18 cellular contexts compared by ENCODE assay signal in genomic region chr15:71669688-71670087, GRCh38.
DNase-seq lines count a peak whose midpoint lies in the region; TF ChIP-seq lines count a peak whose summit lies in the region.
"Had no signal": no experiment of that assay in that cellular context is flagged by ENCODE, and none has a peak within 500 bp of the region (broad histone marks: within the 10 kb centered on the region; RNA-seq: fewer than 3 reads in every experiment).

No MANE protein-coding gene starts in this region.

- TF ChIP-seq POLR2A in vagina (IDR thresholded peaks at IDR 0.05), result no peak

- intact Hi-C loops in vagina (cut with DNase I), result no loop called here

- TF ChIP-seq EP300 in SK-N-SH (IDR thresholded peaks at IDR 0.05; ENCODE audit: borderline replicate concordance in 1 of 2, low read depth in 1 of 2, low read length in 1 of 2), result peak in 1 of 2 experiments; percentile 43; a peak in 1 of 4 replicates

- POLR2A ChIA-PET in SK-N-SH (lab: Yijun Ruan, JAX), result no interaction called here

- no peak for TF ChIP-seq CTCF in SK-N-SH (IDR thresholded peaks at IDR 0.05)
- no peak for TF ChIP-seq CTCF in vagina (IDR thresholded peaks at IDR 0.05)

- DNase-seq in SK-N-SH (peak; percentile 30), amniotic epithelial cell (ENCODE audit: low read depth) (peak; percentile 88), left kidney (ENCODE audit: low read depth, low spot score) (peak; percentile 17), vagina (ENCODE audit: extremely low spot score in 2 of 2) (peak in 1 of 2 donors; percentile 5), caudate nucleus (lab: John Stamatoyannopoulos, UW) (no peak), DMS79 treated with DMSO at 0.1 percent for 48 hours (lab: John Stamatoyannopoulos, UW) (no peak), SHP77 treated with DMSO at 0.1 percent for 48 hours (lab: John Stamatoyannopoulos, UW) (no peak)
- DNase-seq: ACHN; BE2C; C1 segment of cervical spinal cord; CD4-positive, CD25-positive, alpha-beta regulatory T cell; CD8-positive, alpha-beta memory T cell; COR-L47; DMS 273 treated with DMSO at 0.1 percent for 48 hours; DMS53; H7; HFFc6 had no signal

- H3K27me3 ChIP-seq in SK-N-SH (ENCODE audit: insufficient read depth) (no peaks in the 10 kb centered on the region), vagina (no peaks in the 10 kb centered on the region)

- H3K36me3 ChIP-seq in SK-N-SH (replicated peaks in 1 of 2; ENCODE audit: control insufficient read depth in 1 of 2, insufficient read depth in 2 of 2, low read length in 1 of 2) (peaks cover 0 to 10% of the 10 kb centered on the region in 2 experiments), vagina (no peaks in the 10 kb centered on the region)
- H3K36me3 ChIP-seq: BE2C had no signal

- no peak for TF ChIP-seq RAD21 in SK-N-SH (IDR thresholded peaks at IDR 0.05; ENCODE audit: low read length)

- H3K4me3 ChIP-seq in SK-N-SH (ENCODE audit: low read depth in 2 of 2, low read length in 1 of 2), result no peak overlapping the region
- no peak overlapping the region for H3K4me3 ChIP-seq in vagina
- H3K4me3 ChIP-seq: GM23338 had no signal

- no peaks in the 10 kb centered on the region for H4K20me1 ChIP-seq in SK-N-SH (ENCODE audit: insufficient read depth)

- H2AFZ ChIP-seq in SK-N-SH (ENCODE audit: low read depth), result no peak overlapping the region
- H2AFZ ChIP-seq: GM23338 had no signal

- H3K27ac ChIP-seq in SK-N-SH (ENCODE audit: low read depth in 2 of 2, low read length in 1 of 2), result peak overlapping the region; percentile 32 to 67; a peak in 2 of 4 replicates
- H3K27ac ChIP-seq in vagina, result peak overlapping the region; percentile 10
- no peak overlapping the region for H3K27ac ChIP-seq in caudate nucleus (ENCODE audit: low read depth, low read length)

- H3K9ac ChIP-seq in SK-N-SH, result no peak overlapping the region

- peaks cover 14% of the 10 kb centered on the region for H3F3A ChIP-seq in SK-N-SH (replicated peaks; ENCODE audit: insufficient read depth)

- no peaks in the 10 kb centered on the region for H3K9me2 ChIP-seq in SK-N-SH

- WGBS in SK-N-SH (ENCODE audit: low lambda C conversion rate), result 19% methylated on average over 4 of the region's 4 CpGs

- 0 out of 2 replicates have a peak, but pooled peaks cover 5% of the 10 kb centered on the region for H3K79me2 ChIP-seq in SK-N-SH (ENCODE audit: insufficient read depth)

- CTCF ChIA-PET in SK-N-SH (lab: Yijun Ruan, JAX), result no interaction called here

- H3K4me2 ChIP-seq in SK-N-SH, result peak overlapping the region; percentile 17; the same call in 1 of the 2 replicates
- H3K4me2 ChIP-seq: GM23338 had no signal

- H3K4me1 ChIP-seq in SK-N-SH (ENCODE audit: control insufficient read depth in 1 of 2, insufficient read depth in 2 of 2, low read depth in 1 of 2, low read length in 1 of 2) (peaks cover 0 to 3% of the 10 kb centered on the region in 2 experiments; a peak in 2 of 4 replicates), vagina (peaks cover 12% of the 10 kb centered on the region)
- H3K4me1 ChIP-seq: BE2C had no signal

- peaks cover 4% of the 10 kb centered on the region for H3K9me3 ChIP-seq in SK-N-SH
- H3K9me3 ChIP-seq in vagina, result no peaks in the 10 kb centered on the region
- H3K9me3 ChIP-seq: BE2C had no signal

TF ChIP-seq in SK-N-SH, 30 proteins besides CTCF, POLR2A, EP300 and RAD21:
- no peak for TF ChIP-seq RXRA (IDR thresholded peaks at IDR 0.05; ENCODE audit: borderline replicate concordance, low read depth)
- peak; percentile 56 for TF ChIP-seq PBX3 (IDR thresholded peaks at IDR 0.05)
- TF ChIP-seq USF1 (IDR thresholded peaks at IDR 0.05; ENCODE audit: borderline replicate concordance, low read depth), result no peak
- TF ChIP-seq GATA2 (CRISPR knock-in tag; IDR thresholded peaks at IDR 0.05), result no peak
- TF ChIP-seq RCOR1 (IDR thresholded peaks at IDR 0.05; ENCODE audit: low read length), result peak; percentile 42; the same call in 1 of the 2 replicates
- peak; percentile 46; the same call in 1 of the 2 replicates for TF ChIP-seq TCF12 (IDR thresholded peaks at IDR 0.05)
TF ChIP-seq in SK-N-SH: peak in this region for 3.

Comparison
In these comparisons a context has a peak if more than half of its experiments do, and no peak if none do; other contexts are left out.
1. DNase-seq: peak in SK-N-SH (single experiment), amniotic epithelial cell (single experiment) and left kidney (single experiment); none in caudate nucleus (0 of 61), DMS79 treated with DMSO at 0.1 percent for 48 hours (single experiment) and SHP77 treated with DMSO at 0.1 percent for 48 hours (single experiment).